ENCODE assay signal across 20 cellular contexts in genomic region chr15:76223521-76223920, GRCh38.
"Had no signal": no experiment of that assay in that cellular context is flagged by ENCODE, and none has a peak within 500 bp of the region (broad histone marks: within the 10 kb centered on the region; RNA-seq: fewer than 3 reads in every experiment).

No MANE protein-coding gene starts in this region.

- H3K4me3 Mint-ChIP-seq: naive thymus-derived CD8-positive, alpha-beta T cell; stimulated activated memory B cell treated with anti-CD40 and anti-IgM and Interleukin-4, amounts not matched to agents 10 μg/mL and 1 μg/mL and 100 μg/mL, for 72 hours; type B pancreatic cell had no signal

- H3K9me3 ChIP-seq: esophagus squamous epithelium, gastroesophageal sphincter, mucosa of descending colon, neutrophil, psoas muscle, spleen had no signal

- H3K4me1 Mint-ChIP-seq: stimulated activated memory B cell treated with anti-CD40 and anti-IgM and Interleukin-4, amounts not matched to agents 10 μg/mL and 1 μg/mL and 100 μg/mL, for 72 hours had no signal

- H3K9me3 Mint-ChIP-seq: naive thymus-derived CD8-positive, alpha-beta T cell; stimulated activated memory B cell treated with anti-CD40 and anti-IgM and Interleukin-4, amounts not matched to agents 10 μg/mL and 1 μg/mL and 100 μg/mL, for 72 hours had no signal

- DNase-seq: dermis blood vessel endothelial cell; esophagus squamous epithelium; foreskin fibroblast; glutamatergic neuron; islet precursor cell; mucosa of descending colon; naive thymus-derived CD8-positive, alpha-beta T cell; psoas muscle; retina; spleen; stimulated activated CD4-positive, alpha-beta T cell treated with anti-CD3 and anti-CD28 coated beads, Interleukin-15, amount 100 ng/mL, for 24 hours; stimulated activated CD4-positive, alpha-beta T cell treated with anti-CD3 and anti-CD28 coated beads, Interleukin-1b, Interleukin-23, amount 100 ng/mL, for 48 hours; stimulated activated CD4-positive, alpha-beta T cell treated with anti-CD3 and anti-CD28 coated beads, Interleukin-4, amount 100 ng/mL, for 24 hours had no signal

- H3K27me3 ChIP-seq: esophagus squamous epithelium, gastroesophageal sphincter, neutrophil, spleen had no signal

- H3K4me1 ChIP-seq: esophagus squamous epithelium, gastroesophageal sphincter, psoas muscle, spleen had no signal

- ATAC-seq: gastroesophageal sphincter; left lobe of liver; mucosa of descending colon; naive thymus-derived CD8-positive, alpha-beta T cell; psoas muscle; sciatic nerve; stimulated activated memory B cell treated with anti-CD40 and anti-IgM and Interleukin-4, amounts not matched to agents 10 μg/mL and 1 μg/mL and 100 μg/mL, for 72 hours had no signal

- H3K27me3 Mint-ChIP-seq: naive thymus-derived CD8-positive, alpha-beta T cell; stimulated activated memory B cell treated with anti-CD40 and anti-IgM and Interleukin-4, amounts not matched to agents 10 μg/mL and 1 μg/mL and 100 μg/mL, for 72 hours; type B pancreatic cell had no signal

- H3K27ac Mint-ChIP-seq: stimulated activated memory B cell treated with anti-CD40 and anti-IgM and Interleukin-4, amounts not matched to agents 10 μg/mL and 1 μg/mL and 100 μg/mL, for 72 hours; type B pancreatic cell had no signal

- H3K27ac ChIP-seq: esophagus squamous epithelium, gastroesophageal sphincter, neutrophil, psoas muscle, spleen had no signal

- FAIRE-seq: urothelium cell line had no signal

- H3K4me3 ChIP-seq: esophagus squamous epithelium, gastroesophageal sphincter, mucosa of descending colon, psoas muscle, spleen had no signal
